17 cellular contexts compared by ENCODE assay signal in genomic region chr16:27844826-27845225, GRCh38.
DNase-seq lines count a peak whose midpoint lies in the region; TF ChIP-seq lines count a peak whose summit lies in the region.
"Had no signal": no experiment of that assay in that cellular context is flagged by ENCODE, and none has a peak within 500 bp of the region (broad histone marks: within the 10 kb centered on the region; RNA-seq: fewer than 3 reads in every experiment).

No MANE protein-coding gene starts in this region.

- CTCF ChIA-PET in activated naive CD4-positive, alpha-beta T cell treated with anti-CD3 and anti-CD28 coated beads, Interleukin-2, amount 10 ng/mL, durations not matched to agents 7 days and 5 days (lab: Charles Lee) = no interaction called here

- H3K9ac ChIP-seq in neural progenitor cell (no peak overlapping the region), smooth muscle cell (ENCODE audit: low read depth) (no peak overlapping the region)

- no peaks in the 10 kb centered on the region for H3K27me3 ChIP-seq in neural progenitor cell
- peaks cover 18% of the 10 kb centered on the region for H3K27me3 ChIP-seq in suprapubic skin
- no peaks in the 10 kb centered on the region for H3K27me3 ChIP-seq in smooth muscle cell (ENCODE audit: low read depth)

- no peaks in the 10 kb centered on the region for H3K9me3 Mint-ChIP-seq in activated naive CD4-positive, alpha-beta T cell treated with anti-CD3 and anti-CD28 coated beads, Interleukin-2, amount 10 ng/mL, durations not matched to agents 7 days and 5 days
- H3K9me3 Mint-ChIP-seq in chondrocyte (ENCODE audit: low read depth) (peaks cover 3% of the 10 kb centered on the region), neural progenitor cell (peaks cover 8% of the 10 kb centered on the region)

- TF ChIP-seq CTCF in chondrocyte (IDR thresholded peaks at IDR 0.05) (no peak), neural progenitor cell (IDR thresholded peaks at IDR 0.05) (no peak), suprapubic skin (IDR thresholded peaks at IDR 0.05) (no peak), smooth muscle cell (IDR thresholded peaks at IDR 0.05; ENCODE audit: borderline replicate concordance, insufficient read depth, poor library complexity, severe bottlenecking) (no peak)

- H3K4me2 ChIP-seq in neural progenitor cell (no peak overlapping the region), smooth muscle cell (no peak overlapping the region)

- H4K20me1 ChIP-seq in neural progenitor cell (ENCODE audit: low read depth) = no peaks in the 10 kb centered on the region
- H4K20me1 ChIP-seq in smooth muscle cell (ENCODE audit: low read depth) = no peaks in the 10 kb centered on the region

- H3K27me3 Mint-ChIP-seq in activated naive CD4-positive, alpha-beta T cell treated with anti-CD3 and anti-CD28 coated beads, Interleukin-2, amount 10 ng/mL, durations not matched to agents 7 days and 5 days = peaks cover 9% of the 10 kb centered on the region
- H3K27me3 Mint-ChIP-seq in chondrocyte (ENCODE audit: low read depth) = peaks cover 45% of the 10 kb centered on the region
- H3K27me3 Mint-ChIP-seq in neural progenitor cell (ENCODE audit: insufficient read depth, low read depth) = peaks cover 19% of the 10 kb centered on the region

- peak; percentile 14 for DNase-seq in activated naive CD4-positive, alpha-beta T cell treated with anti-CD3 and anti-CD28 coated beads, Interleukin-2, amount 10 ng/mL, durations not matched to agents 7 days and 5 days
- no peak for DNase-seq in activated naive CD4-positive, alpha-beta T cell treated with anti-CD3 and anti-CD28 coated beads, Interleukin-2, amount 50 U/mL, for 16 hours
- DNase-seq in chondrocyte (ENCODE audit: low spot score) = peak; percentile 51
- no peak for DNase-seq in neural progenitor cell (ENCODE audit: low spot score)
- peak; percentile 27 to 62 for DNase-seq in suprapubic skin (ENCODE audit: low spot score in 2 of 2)
- DNase-seq in MV-4-11 (lab: John Stamatoyannopoulos, UW) = no peak
- DNase-seq in smooth muscle cell (lab: John Stamatoyannopoulos, UW; ENCODE audit: unreplicated experiment) = no peak
- DNase-seq in medulla oblongata (ENCODE audit: extremely low spot score) = no peak
- DNase-seq: 8988T, AML-193, EL, GF-D8, Kasumi-1, NCI-H1417 treated with DMSO at 0.1 percent for 48 hours, NCI-H187, NCI-H446 treated with DMSO at 0.1 percent for 48 hours, NCI-H69 had no signal

- H3K36me3 ChIP-seq in neural progenitor cell (no peaks in the 10 kb centered on the region), suprapubic skin (no peaks in the 10 kb centered on the region), smooth muscle cell (ENCODE audit: low read depth) (no peaks in the 10 kb centered on the region)

- WGBS in suprapubic skin = 82% methylated on average over 7 of the region's 8 CpGs
- 89% methylated on average over 8 of the region's 8 CpGs for WGBS in smooth muscle cell (ENCODE audit: low lambda C conversion rate)

- no peak for TF ChIP-seq EP300 in suprapubic skin (IDR thresholded peaks at IDR 0.05)

- peak overlapping the region; percentile 68 for H2AFZ ChIP-seq in neural progenitor cell (replicated peaks)
- H2AFZ ChIP-seq in smooth muscle cell (ENCODE audit: low read depth) = no peak overlapping the region

- H3K4me1 ChIP-seq in neural progenitor cell (no peaks in the 10 kb centered on the region), suprapubic skin (no peaks in the 10 kb centered on the region), smooth muscle cell (ENCODE audit: low read depth) (no peaks in the 10 kb centered on the region)

- no peak for TF ChIP-seq POLR2A in suprapubic skin (IDR thresholded peaks at IDR 0.05)

- H3K79me2 ChIP-seq in neural progenitor cell (ENCODE audit: low read depth) (no peaks in the 10 kb centered on the region), smooth muscle cell (ENCODE audit: low read depth) (no peaks in the 10 kb centered on the region)

- H3K4me3 ChIP-seq in neural progenitor cell (no peak overlapping the region), suprapubic skin (no peak overlapping the region), smooth muscle cell (no peak overlapping the region)

- H3K9me3 ChIP-seq in neural progenitor cell (ENCODE audit: low read depth) (no peaks in the 10 kb centered on the region), suprapubic skin (no peaks in the 10 kb centered on the region), smooth muscle cell (replicated peaks; ENCODE audit: low read depth) (no peaks in the 10 kb centered on the region)

- H3K27ac ChIP-seq in neural progenitor cell (no peak overlapping the region), suprapubic skin (no peak overlapping the region), smooth muscle cell (ENCODE audit: low read depth) (no peak overlapping the region)

- H3F3A ChIP-seq in neural progenitor cell (ENCODE audit: low read depth) (no peaks in the 10 kb centered on the region), smooth muscle cell (ENCODE audit: low read depth) (no peaks in the 10 kb centered on the region)

- H3K27ac Mint-ChIP-seq in activated naive CD4-positive, alpha-beta T cell treated with anti-CD3 and anti-CD28 coated beads, Interleukin-2, amount 10 ng/mL, durations not matched to agents 7 days and 5 days = no peak overlapping the region
- no peak overlapping the region for H3K27ac Mint-ChIP-seq in chondrocyte (ENCODE audit: unreplicated experiment)
- peak overlapping the region; percentile 65 for H3K27ac Mint-ChIP-seq in neural progenitor cell

- no peak overlapping the region for H3K4me3 Mint-ChIP-seq in activated naive CD4-positive, alpha-beta T cell treated with anti-CD3 and anti-CD28 coated beads, Interleukin-2, amount 10 ng/mL, durations not matched to agents 7 days and 5 days
- H3K4me3 Mint-ChIP-seq in chondrocyte (ENCODE audit: unreplicated experiment) = no peak overlapping the region
- no peak overlapping the region for H3K4me3 Mint-ChIP-seq in neural progenitor cell

- H3K4me1 Mint-ChIP-seq in activated naive CD4-positive, alpha-beta T cell treated with anti-CD3 and anti-CD28 coated beads, Interleukin-2, amount 10 ng/mL, durations not matched to agents 7 days and 5 days = no peaks in the 10 kb centered on the region
- H3K4me1 Mint-ChIP-seq in chondrocyte (ENCODE audit: low read depth) (peaks cover 2% of the 10 kb centered on the region), neural progenitor cell (peaks cover 13% of the 10 kb centered on the region)

- no peaks in the 10 kb centered on the region for H3K36me3 Mint-ChIP-seq in activated naive CD4-positive, alpha-beta T cell treated with anti-CD3 and anti-CD28 coated beads, Interleukin-2, amount 10 ng/mL, durations not matched to agents 7 days and 5 days
- no peaks in the 10 kb centered on the region for H3K36me3 Mint-ChIP-seq in chondrocyte (ENCODE audit: low read depth)
- peaks cover 2% of the 10 kb centered on the region for H3K36me3 Mint-ChIP-seq in neural progenitor cell

Comparison
In these comparisons a context has a peak if more than half of its experiments do, and no peak if none do; other contexts are left out.
1. DNase-seq: peak in activated naive CD4-positive, alpha-beta T cell treated with anti-CD3 and anti-CD28 coated beads, Interleukin-2, amount 10 ng/mL, durations not matched to agents 7 days and 5 days (single experiment), chondrocyte (single experiment) and suprapubic skin (2 of 2); none in activated naive CD4-positive, alpha-beta T cell treated with anti-CD3 and anti-CD28 coated beads, Interleukin-2, amount 50 U/mL, for 16 hours (single experiment), neural progenitor cell (single experiment), MV-4-11 (single experiment), smooth muscle cell (single experiment) and medulla oblongata (single experiment).